In the genomic region with DNA sequence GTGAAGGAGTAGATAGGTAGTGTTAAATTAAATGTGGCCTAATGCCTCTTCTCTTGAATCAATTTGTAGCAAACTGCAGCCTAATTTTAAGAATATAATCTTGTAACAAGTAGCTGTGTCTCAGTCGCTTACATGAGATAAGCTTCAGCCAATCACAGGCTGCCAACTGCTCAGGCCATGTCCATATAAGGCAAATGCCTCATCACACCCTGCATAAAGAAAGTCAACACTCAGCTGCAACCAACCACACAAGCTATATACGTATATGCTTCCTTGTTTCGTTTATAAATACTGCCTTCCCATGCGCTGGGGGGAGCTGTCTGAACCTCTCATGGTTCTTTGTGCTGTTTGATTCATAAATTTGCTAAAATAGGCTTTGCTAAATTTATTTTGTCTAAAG, we compare ENCODE assay signal across 8 cellular contexts.
DNase-seq lines count a peak whose midpoint lies in the region; ATAC-seq and TF ChIP-seq lines count a peak whose summit lies in the region.
"Had no signal": no experiment of that assay in that cellular context is flagged by ENCODE, and none has a peak within 500 bp of the region (broad histone marks: within the 10 kb centered on the region; RNA-seq: fewer than 3 reads in every experiment).

No MANE protein-coding gene starts in this region.

- no peak overlapping the region for H2BK12ac ChIP-seq in H9 (ENCODE audit: insufficient read length, low read depth, low read length)

- H3K27me3 Mint-ChIP-seq in H9 (ENCODE audit: low read depth): no peaks in the 10 kb centered on the region

- no peaks in the 10 kb centered on the region for H3K23me2 ChIP-seq in H9 (ENCODE audit: insufficient read length, low read depth, low read length, poor library complexity, severe bottlenecking)

- DNase-seq in H4 (ENCODE audit: low spot score): peak; percentile 76
- peak; percentile 1 for DNase-seq in M059J (ENCODE audit: low read depth)
- peak; percentile 2 for DNase-seq in dermis blood vessel endothelial cell
- DNase-seq in AG20443 (ENCODE audit: low spot score): no peak
- DNase-seq in activated naive CD4-positive, alpha-beta T cell treated with Interleukin-2 at 50 U/mL for 16 hours: no peak
- no peak for DNase-seq in H9

- no peak overlapping the region for H4K5ac ChIP-seq in H9 (ENCODE audit: insufficient read length, low read depth, low read length)

- no peaks in the 10 kb centered on the region for H3K79me1 ChIP-seq in H9 (ENCODE audit: insufficient read depth, low read depth, low read length, poor library complexity, severe bottlenecking)

- H2BK5ac ChIP-seq in H9 (ENCODE audit: insufficient read length, low read length): no peak overlapping the region

- no peak overlapping the region for H3K56ac ChIP-seq in H9 (ENCODE audit: insufficient read length, low read depth, low read length)

- H3K23ac ChIP-seq in H9 (ENCODE audit: insufficient read length, low read depth, low read length): no peak overlapping the region

- TF ChIP-seq CTCF in H9 (conservative IDR thresholded peaks at IDR 0.05): no peak

- no peaks in the 10 kb centered on the region for H3K4me1 Mint-ChIP-seq in H9
- H3K4me1 Mint-ChIP-seq: nephron had no signal

- H3K9me3 Mint-ChIP-seq in H9: no peaks in the 10 kb centered on the region
- H3K9me3 Mint-ChIP-seq: nephron had no signal

- no peak overlapping the region for H2AK5ac ChIP-seq in H9 (ENCODE audit: insufficient read length, low read length)

- no peaks in the 10 kb centered on the region for H3K27me3 ChIP-seq in H9 (ENCODE audit: insufficient read depth, low read length)

- H2AFZ ChIP-seq in H9 (ENCODE audit: low read length): no peak overlapping the region

- peak; percentile 94 for ATAC-seq in GM18873 (IDR thresholded peaks at IDR 0.05; ENCODE audit: low FRiP score, unreplicated experiment)

- WGBS in H9 (ENCODE audit: extremely low coverage, insufficient read length, low lambda C conversion rate): no CpG with 5 or more reads among the region's 4 CpGs

- H3K9ac ChIP-seq in H9 (ENCODE audit: extremely low read depth, insufficient read length, low read length): no peak overlapping the region

- no peak overlapping the region for H3K14ac ChIP-seq in H9 (ENCODE audit: insufficient read depth, low read length)

- no peak overlapping the region for H2BK15ac ChIP-seq in H9 (ENCODE audit: low read depth, low read length)

- no peak overlapping the region for H4K91ac ChIP-seq in H9 (ENCODE audit: insufficient read length, low read depth, low read length)

- no peaks in the 10 kb centered on the region for H3K9me3 ChIP-seq in H9 (ENCODE audit: control insufficient read depth, low read depth, low read length)

- H3K4me2 ChIP-seq in H9 (ENCODE audit: insufficient read depth, insufficient read length, low read length): no peak overlapping the region

- no peak overlapping the region for H2BK120ac ChIP-seq in H9 (ENCODE audit: low read depth, low read length, poor library complexity, severe bottlenecking)

- no peak overlapping the region for H3K27ac Mint-ChIP-seq in H9
- H3K27ac Mint-ChIP-seq: nephron had no signal

- H4K20me1 ChIP-seq in H9 (ENCODE audit: control insufficient read depth, insufficient read depth, insufficient read length): no peaks in the 10 kb centered on the region

- no peak overlapping the region for H3K18ac ChIP-seq in H9 (ENCODE audit: insufficient read length, low read depth, low read length)

- no peaks in the 10 kb centered on the region for H3K36me3 Mint-ChIP-seq in H9 (ENCODE audit: insufficient read depth in 1 of 3, low read depth in 3 of 3)

- no peak overlapping the region for H3T11ph ChIP-seq in H9 (ENCODE audit: low read length)

- H3K27ac ChIP-seq in H9 (ENCODE audit: insufficient read length, low read depth, low read length): no peak overlapping the region

- no peak overlapping the region for H3K4me3 Mint-ChIP-seq in H9
- H3K4me3 Mint-ChIP-seq: nephron had no signal

- no peak overlapping the region for H4K8ac ChIP-seq in H9 (replicated peaks; ENCODE audit: insufficient read length, low read depth, low read length)

- H2BK20ac ChIP-seq in H9 (ENCODE audit: low read depth, low read length, poor library complexity, severe bottlenecking): no peak overlapping the region

- H3K4ac ChIP-seq in H9 (ENCODE audit: low read depth, low read length): no peak overlapping the region

- no peaks in the 10 kb centered on the region for H3K79me2 ChIP-seq in H9 (ENCODE audit: insufficient read depth, low read length)

- no peaks in the 10 kb centered on the region for H3K4me1 ChIP-seq in H9 (ENCODE audit: insufficient read depth, low read length)

Comparison
In these comparisons a context has a peak if more than half of its experiments do, and no peak if none do; other contexts are left out.
1. DNase-seq: peak in H4 (single experiment), M059J (single experiment) and dermis blood vessel endothelial cell (single experiment); none in AG20443 (single experiment), activated naive CD4-positive, alpha-beta T cell treated with Interleukin-2 at 50 U/mL for 16 hours (single experiment) and H9 (single experiment).